Comparison of ENCODE assay signal across 13 cellular contexts in the genomic region with DNA sequence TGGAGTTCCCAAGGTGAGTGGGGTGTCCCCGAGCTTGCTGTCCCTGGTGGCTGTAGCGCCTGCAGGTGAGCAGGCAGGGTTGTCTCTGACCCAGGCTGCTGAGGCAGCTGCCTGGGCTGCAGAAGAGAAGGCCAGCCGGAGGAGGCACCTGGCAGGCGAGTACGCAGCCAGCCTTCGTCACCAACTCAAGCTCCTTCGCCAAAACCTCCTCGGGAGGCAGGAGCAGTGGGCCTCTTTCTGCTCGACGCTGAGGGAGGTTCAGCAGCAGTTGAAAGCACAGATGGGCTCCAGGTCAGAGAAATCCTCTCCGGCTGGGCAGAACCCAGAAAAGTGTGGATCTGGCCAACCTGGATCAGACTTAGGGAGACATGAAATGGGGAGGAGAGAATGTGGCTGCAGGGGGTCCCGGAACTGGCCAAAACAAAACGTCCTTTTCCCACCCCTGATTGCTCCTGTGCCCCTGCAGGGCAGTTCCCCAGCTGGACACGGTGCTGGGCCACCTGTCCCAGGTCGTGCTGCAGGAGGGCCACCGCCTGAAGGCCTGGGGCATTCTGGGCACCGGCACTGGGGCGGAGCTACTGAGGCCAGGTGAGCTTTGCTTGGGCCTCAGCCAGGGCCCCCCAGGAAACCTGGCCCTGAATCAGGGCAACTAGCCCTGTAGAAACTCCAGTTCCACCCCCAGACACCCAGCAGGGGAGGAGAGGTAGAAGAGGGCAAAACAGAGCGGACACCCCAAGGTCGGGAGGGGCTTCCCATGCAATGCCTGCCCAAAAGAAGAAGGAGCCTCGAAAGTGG. TPM values are rescaled to one million over a fixed set of nuclear protein-coding genes. Genes with fewer than 3 reads are reported as not detected.
DNase-seq lines count a peak whose midpoint lies in the region; ATAC-seq and TF ChIP-seq lines count a peak whose summit lies in the region.
"Had no signal": no experiment of that assay in that cellular context is flagged by ENCODE, and none has a peak within 500 bp of the region (broad histone marks: within the 10 kb centered on the region; RNA-seq: fewer than 3 reads in every experiment).

No MANE protein-coding gene starts in this region.

- H3K4me1 ChIP-seq in endodermal cell (ENCODE audit: control insufficient read depth, insufficient read depth, low read length): no peaks in the 10 kb centered on the region
- H3K4me1 ChIP-seq in smooth muscle cell (ENCODE audit: low read depth): no peaks in the 10 kb centered on the region
- no peaks in the 10 kb centered on the region for H3K4me1 ChIP-seq in adrenal gland (replicated peaks in 1 of 2)
- H3K4me1 ChIP-seq: tibial artery had no signal

- H3K27me3 ChIP-seq in endodermal cell (ENCODE audit: control insufficient read depth, insufficient read depth, low read length, poor library complexity, severe bottlenecking) (peaks cover 22% of the 10 kb centered on the region), smooth muscle cell (ENCODE audit: low read depth) (no peaks in the 10 kb centered on the region), adrenal gland (peaks cover 2% of the 10 kb centered on the region)

- H3K4me3 ChIP-seq in endodermal cell (ENCODE audit: low read length): no peak overlapping the region
- no peak overlapping the region for H3K4me3 ChIP-seq in smooth muscle cell
- H3K4me3 ChIP-seq in adrenal gland: no peak overlapping the region
- H3K4me3 ChIP-seq: tibial artery had no signal

- no peaks in the 10 kb centered on the region for H3K9me3 ChIP-seq in endodermal cell (ENCODE audit: control insufficient read depth, low read length)
- H3K9me3 ChIP-seq in smooth muscle cell (replicated peaks; ENCODE audit: low read depth): no peaks in the 10 kb centered on the region
- H3K9me3 ChIP-seq in adrenal gland (replicated peaks in 1 of 3): no peaks in the 10 kb centered on the region
- H3K9me3 ChIP-seq: tibial artery had no signal

- no peaks in the 10 kb centered on the region for H3K79me2 ChIP-seq in smooth muscle cell (ENCODE audit: low read depth)

- H3K4me3 Mint-ChIP-seq in activated CD4-positive, alpha-beta T cell treated with anti-CD3 and anti-CD28 coated beads for 36 hours: no peak overlapping the region
- H3K4me3 Mint-ChIP-seq in endodermal cell: peak overlapping the region; percentile 45
- H3K4me3 Mint-ChIP-seq: activated CD4-positive, alpha-beta memory T cell treated with anti-CD3 and anti-CD28 coated beads for 36 hours; CD14-positive monocyte had no signal

- WGBS in endodermal cell (ENCODE audit: insufficient coverage in 1 of 2, insufficient read length in 1 of 2), 2 experiments: 74 to 83% methylated on average over 13 to 21 of the region's 21 CpGs
- 85% methylated on average over 21 of the region's 21 CpGs for WGBS in smooth muscle cell (ENCODE audit: low lambda C conversion rate)
- WGBS in adrenal gland, 4 donors: 69 to 80% (median 76%) methylated on average over 9 to 21 of the region's 21 CpGs

- no peaks in the 10 kb centered on the region for H3K4me1 Mint-ChIP-seq in activated CD4-positive, alpha-beta T cell treated with anti-CD3 and anti-CD28 coated beads for 36 hours
- peaks cover 7% of the 10 kb centered on the region for H3K4me1 Mint-ChIP-seq in endodermal cell
- H3K4me1 Mint-ChIP-seq: CD14-positive monocyte had no signal

- peak overlapping the region; percentile 76 for H3K4me2 ChIP-seq in smooth muscle cell

- no peak overlapping the region for H3K27ac Mint-ChIP-seq in activated CD4-positive, alpha-beta T cell treated with anti-CD3 and anti-CD28 coated beads for 36 hours
- H3K27ac Mint-ChIP-seq in endodermal cell: no peak overlapping the region
- H3K27ac Mint-ChIP-seq: activated CD4-positive, alpha-beta memory T cell treated with anti-CD3 and anti-CD28 coated beads for 36 hours had no signal

- H3K36me3 ChIP-seq in endodermal cell (ENCODE audit: control insufficient read depth, insufficient read depth, low read length) (no peaks in the 10 kb centered on the region), smooth muscle cell (ENCODE audit: low read depth) (no peaks in the 10 kb centered on the region), adrenal gland (replicated peaks in 1 of 2) (no peaks in the 10 kb centered on the region)
- H3K36me3 ChIP-seq: tibial artery had no signal

- CTCF ChIA-PET in activated CD4-positive, alpha-beta T cell treated with anti-CD3 and anti-CD28 coated beads for 36 hours (lab: Charles Lee): interaction anchor here (0.5 to 2.2 kb wide), 14 partner anchors 9 to 386 kb away, joined by 3 to 10 read pairs (median 4); no protein-coding TSS in a partner anchor

- no peaks in the 10 kb centered on the region for H3F3A ChIP-seq in smooth muscle cell (ENCODE audit: low read depth)

- peak; percentile 6 for DNase-seq in activated CD4-positive, alpha-beta T cell treated with anti-CD3 and anti-CD28 coated beads for 36 hours
- DNase-seq in activated CD4-positive, alpha-beta T cell treated with anti-CD3 and anti-CD28 coated beads, Interleukin-2, amount 50 U/mL, for 48 hours: no peak
- DNase-seq in NCI-H69 (lab: John Stamatoyannopoulos, UW): peak; percentile 51
- DNase-seq in endodermal cell: no peak
- DNase-seq in smooth muscle cell (lab: John Stamatoyannopoulos, UW; ENCODE audit: unreplicated experiment): no peak
- no peak for DNase-seq in NOMO-1 (lab: John Stamatoyannopoulos, UW; ENCODE audit: unreplicated experiment in 2 of 2)
- DNase-seq in adrenal gland: no peak
- DNase-seq: tibial artery had no signal

- TF ChIP-seq POLR2A in adrenal gland (IDR thresholded peaks at IDR 0.05): no peak

- no peak for ATAC-seq in activated CD4-positive, alpha-beta T cell treated with anti-CD3 and anti-CD28 coated beads for 36 hours
- ATAC-seq in GM21367 (IDR thresholded peaks at IDR 0.05; ENCODE audit: unreplicated experiment): no peak

- H3K27ac ChIP-seq in endodermal cell (ENCODE audit: low read depth, low read length) (no peak overlapping the region), smooth muscle cell (ENCODE audit: low read depth) (no peak overlapping the region), adrenal gland (no peak overlapping the region)
- H3K27ac ChIP-seq: epithelial cell of prostate, tibial artery had no signal

- H3K9me3 Mint-ChIP-seq in activated CD4-positive, alpha-beta T cell treated with anti-CD3 and anti-CD28 coated beads for 36 hours (ENCODE audit: low read depth): no peaks in the 10 kb centered on the region
- no peaks in the 10 kb centered on the region for H3K9me3 Mint-ChIP-seq in endodermal cell
- H3K9me3 Mint-ChIP-seq: activated CD4-positive, alpha-beta memory T cell treated with anti-CD3 and anti-CD28 coated beads for 36 hours; CD14-positive monocyte had no signal

- POLR2A ChIA-PET in activated CD4-positive, alpha-beta T cell treated with anti-CD3 and anti-CD28 coated beads for 36 hours (lab: Charles Lee): no interaction called here

- H3K9ac ChIP-seq in endodermal cell (ENCODE audit: extremely low read depth, low read length, poor library complexity, severe bottlenecking) (no peak overlapping the region), smooth muscle cell (ENCODE audit: low read depth) (no peak overlapping the region)

- H2AFZ ChIP-seq in smooth muscle cell (ENCODE audit: low read depth): peak overlapping the region; percentile 81

- intact Hi-C loops in activated CD4-positive, alpha-beta T cell treated with anti-CD3 and anti-CD28 coated beads for 36 hours (cut with DNase I, micrococcal nuclease): no loop called here
- intact Hi-C loops in adrenal gland (cut with DNase I): no loop called here

- H3K27me3 Mint-ChIP-seq in activated CD4-positive, alpha-beta T cell treated with anti-CD3 and anti-CD28 coated beads for 36 hours: peaks cover 4% of the 10 kb centered on the region
- H3K27me3 Mint-ChIP-seq in endodermal cell (ENCODE audit: insufficient read depth): peaks cover 72% of the 10 kb centered on the region

- TF ChIP-seq CTCF in endodermal cell (conservative IDR thresholded peaks at IDR 0.05) (no peak), smooth muscle cell (IDR thresholded peaks at IDR 0.05; ENCODE audit: borderline replicate concordance, insufficient read depth, poor library complexity, severe bottlenecking) (no peak), adrenal gland (IDR thresholded peaks at IDR 0.05) (no peak)

- H4K20me1 ChIP-seq in smooth muscle cell (ENCODE audit: low read depth): no peaks in the 10 kb centered on the region

- no peaks in the 10 kb centered on the region for H3K36me3 Mint-ChIP-seq in activated CD4-positive, alpha-beta T cell treated with anti-CD3 and anti-CD28 coated beads for 36 hours (ENCODE audit: low read depth)
- H3K36me3 Mint-ChIP-seq in endodermal cell (ENCODE audit: low read depth): no peaks in the 10 kb centered on the region
- H3K36me3 Mint-ChIP-seq: activated CD4-positive, alpha-beta memory T cell treated with anti-CD3 and anti-CD28 coated beads for 36 hours; CD14-positive monocyte had no signal

RNA-seq across cellular contexts. Expression of a gene that starts 56.7 kb away (rescaled TPM):
- total RNA-seq in activated CD4-positive, alpha-beta T cell treated with anti-CD3 and anti-CD28 coated beads for 36 hours: not detected
- not detected for total RNA-seq in endodermal cell
- polyA plus RNA-seq in endodermal cell (2013, experiment 1 of 2): not detected
- not detected for polyA plus RNA-seq in endodermal cell (2013, experiment 2 of 2)
- total RNA-seq in smooth muscle cell: not detected in 2 replicates
- 0.21 and 0.47 TPM in 2 replicates for polyA plus RNA-seq in smooth muscle cell
- total RNA-seq in adrenal gland: not detected
- not detected for polyA plus RNA-seq in adrenal gland
- total RNA-seq: activated CD4-positive, alpha-beta memory T cell treated with anti-CD3 and anti-CD28 coated beads for 36 hours; mesenteric fat pad had no signal
- polyA plus RNA-seq: CD14-positive monocyte had no signal

RNA-seq across cellular contexts. Expression of a gene that starts 59.1 kb away (rescaled TPM):
- total RNA-seq in activated CD4-positive, alpha-beta T cell treated with anti-CD3 and anti-CD28 coated beads for 36 hours: not detected
- total RNA-seq in endodermal cell (under 1 TPM in 1 of 2 donors, not detected in 1; 0.89 TPM), smooth muscle cell (0.85 TPM in 1 of 2 replicates, not detected in the other), adrenal gland (not detected)
- 0.36 TPM for polyA plus RNA-seq in endodermal cell (2013, experiment 1 of 2)
- polyA plus RNA-seq in endodermal cell (2013, experiment 2 of 2): 0.41 TPM
- polyA plus RNA-seq in smooth muscle cell (1.2 and 1.5 TPM in 2 replicates), adrenal gland (not detected)
- total RNA-seq: activated CD4-positive, alpha-beta memory T cell treated with anti-CD3 and anti-CD28 coated beads for 36 hours; mesenteric fat pad had no signal
- polyA plus RNA-seq: CD14-positive monocyte had no signal

Comparison
In these comparisons a context has a peak if more than half of its experiments do, and no peak if none do; other contexts are left out.
1. DNase-seq: peak in activated CD4-positive, alpha-beta T cell treated with anti-CD3 and anti-CD28 coated beads for 36 hours (single experiment) and NCI-H69 (single experiment); none in activated CD4-positive, alpha-beta T cell treated with anti-CD3 and anti-CD28 coated beads, Interleukin-2, amount 50 U/mL, for 48 hours (0 of 2), endodermal cell (single experiment), smooth muscle cell (single experiment), NOMO-1 (0 of 2) and adrenal gland (0 of 7).